18 cellular contexts compared by ENCODE assay signal in the genomic region with DNA sequence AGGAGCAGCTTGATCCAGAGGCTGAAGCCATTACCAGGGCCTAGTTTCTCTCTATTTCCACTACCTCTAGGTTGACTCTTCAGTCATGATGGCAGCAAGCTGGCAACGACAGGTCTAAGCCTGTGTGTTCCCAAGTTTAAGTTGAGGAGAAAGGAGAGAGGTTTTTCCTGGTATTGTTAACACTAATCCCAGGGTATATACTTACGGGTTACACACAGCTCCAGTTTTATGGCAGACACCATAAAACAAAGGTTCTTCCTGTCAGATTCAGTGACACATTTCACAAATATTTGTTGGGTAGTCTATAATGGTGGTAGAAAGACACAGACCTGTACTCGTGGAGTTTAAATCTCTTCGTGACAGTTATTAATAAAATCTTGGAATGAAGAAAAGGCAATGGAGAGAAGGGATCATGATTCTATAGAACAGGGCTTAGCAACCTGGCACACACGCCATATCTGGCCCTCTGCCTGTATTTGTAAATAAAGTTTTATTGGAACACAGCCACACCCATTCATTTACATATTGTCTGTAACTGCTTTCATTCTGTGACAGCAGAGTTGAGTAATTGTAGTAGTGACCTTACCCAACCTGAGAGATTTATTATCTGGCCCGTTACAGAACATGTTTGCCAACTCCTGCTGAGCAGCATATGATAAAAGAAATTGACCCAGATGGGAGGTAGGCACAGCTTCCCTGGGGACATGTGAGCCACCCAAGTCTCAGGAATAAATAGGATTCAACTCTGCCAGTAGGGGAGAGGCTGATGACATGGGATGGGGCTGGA.
DNase-seq lines count a peak whose midpoint lies in the region; ATAC-seq, FAIRE-seq and TF ChIP-seq lines count a peak whose summit lies in the region.
"Had no signal": no experiment of that assay in that cellular context is flagged by ENCODE, and none has a peak within 500 bp of the region (broad histone marks: within the 10 kb centered on the region; RNA-seq: fewer than 3 reads in every experiment).

No MANE protein-coding gene starts in this region.

- POLR2A ChIA-PET in HepG2 (lab: Yijun Ruan, JAX): no interaction called here

- H4K20me1 ChIP-seq in HepG2 (ENCODE audit: insufficient read depth, low read length): no peaks in the 10 kb centered on the region

- 11% methylated on average over 6 of the region's 6 CpGs for WGBS in HepG2 (ENCODE audit: low lambda C conversion rate)
- WGBS in esophagus muscularis mucosa: 49% methylated on average over 6 of the region's 6 CpGs

- TF ChIP-seq RAD21 in HepG2 (CRISPR knock-in tag; IDR thresholded peaks at IDR 0.05): no peak

- intact Hi-C loops in HepG2 (cut with micrococcal nuclease; ENCODE audit: unreplicated experiment): no loop called here
- intact Hi-C loops in esophagus muscularis mucosa (cut with DNase I): no loop called here

- H3K36me3 ChIP-seq in RWPE2 (ENCODE audit: low read depth) (no peaks in the 10 kb centered on the region), HepG2 (replicated peaks in 1 of 2; ENCODE audit: control insufficient read depth in 1 of 2, insufficient read depth in 2 of 2, low read length in 2 of 2) (no peaks in the 10 kb centered on the region), esophagus muscularis mucosa (no peaks in the 10 kb centered on the region)
- H3K36me3 ChIP-seq: BE2C had no signal

- H3K4me3 ChIP-seq in RWPE2 (ENCODE audit: severe bottlenecking): no peak overlapping the region
- H3K4me3 ChIP-seq in HepG2 (replicated peaks in 1 of 3; ENCODE audit: insufficient read depth in 1 of 3, low read depth in 2 of 3, low read length in 3 of 3): no peak overlapping the region
- no peak overlapping the region for H3K4me3 ChIP-seq in esophagus muscularis mucosa

- H3K27ac ChIP-seq in RWPE2 (ENCODE audit: poor library complexity, severe bottlenecking) (peak overlapping the region; percentile 57), HepG2 (ENCODE audit: extremely low read length, insufficient read depth, low read length) (no peak overlapping the region), esophagus muscularis mucosa (replicated peaks in 1 of 4) (no peak overlapping the region)
- H3K27ac ChIP-seq: KMS-11 had no signal

- no peaks in the 10 kb centered on the region for H3K27me3 ChIP-seq in RWPE2 (ENCODE audit: insufficient read depth, poor library complexity, severe bottlenecking)
- peaks cover 0 to 10% of the 10 kb centered on the region in 2 experiments; a peak in 3 of 5 replicates for H3K27me3 ChIP-seq in HepG2 (ENCODE audit: control insufficient read depth in 1 of 2, insufficient read depth in 2 of 2, low read length in 2 of 2)
- H3K27me3 ChIP-seq in esophagus muscularis mucosa: peaks cover 0 to 27% (median 0%) of the 10 kb centered on the region in 4 donors
- H3K27me3 ChIP-seq: BE2C had no signal

- FAIRE-seq in HepG2 (lab: Jason Lieb, UNC): no peak
- FAIRE-seq: G401.6, GM12891 had no signal

- no peak overlapping the region for H3K9ac ChIP-seq in HepG2 (ENCODE audit: insufficient read depth, low read depth, low read length)
- H3K9ac ChIP-seq: KMS-11 had no signal

- H3K79me2 ChIP-seq in HepG2 (ENCODE audit: insufficient read depth, low read length): no peaks in the 10 kb centered on the region

- peaks cover 13% of the 10 kb centered on the region for H3K4me1 ChIP-seq in RWPE2 (ENCODE audit: insufficient read depth, poor library complexity, severe bottlenecking)
- peaks cover 6% of the 10 kb centered on the region for H3K4me1 ChIP-seq in HepG2 (ENCODE audit: insufficient read depth, low read length)
- H3K4me1 ChIP-seq in esophagus muscularis mucosa: no peaks in the 10 kb centered on the region
- H3K4me1 ChIP-seq: BE2C had no signal

- no peak overlapping the region for H3K4me2 ChIP-seq in HepG2 (ENCODE audit: low read depth, low read length)
- H3K4me2 ChIP-seq: KMS-11 had no signal

- H3K9me3 ChIP-seq in RWPE2 (ENCODE audit: severe bottlenecking) (no peaks in the 10 kb centered on the region), HepG2 (ENCODE audit: low read length) (no peaks in the 10 kb centered on the region), esophagus muscularis mucosa (no peaks in the 10 kb centered on the region)
- H3K9me3 ChIP-seq: BE2C had no signal

- TF ChIP-seq POLR2A in HepG2 (IDR thresholded peaks at IDR 0.05; ENCODE audit: insufficient read depth in 1 of 2, low read depth in 2 of 2, low read length in 2 of 2) (no peak), esophagus muscularis mucosa (IDR thresholded peaks at IDR 0.05; ENCODE audit: low read depth) (no peak)

- TF ChIP-seq CTCF in RWPE2 (IDR thresholded peaks at IDR 0.05; ENCODE audit: poor library complexity, severe bottlenecking): no peak
- TF ChIP-seq CTCF in HepG2 (CRISPR knock-in tag; IDR thresholded peaks at IDR 0.05): no peak
- no peak for TF ChIP-seq CTCF in esophagus muscularis mucosa (IDR thresholded peaks at IDR 0.05)

- DNase-seq in DMS 273 (lab: John Stamatoyannopoulos, UW; ENCODE audit: unreplicated experiment) (peak; percentile 44), HT1080 (ENCODE audit: low read depth) (peak; percentile 12), RWPE2 (ENCODE audit: low spot score) (no peak), HepG2 (ENCODE audit: low spot score) (no peak), esophagus muscularis mucosa (ENCODE audit: extremely low spot score) (no peak), T-helper 1 cell (no peak), SIG-M5 (lab: John Stamatoyannopoulos, UW) (no peak)
- DNase-seq in stimulated activated CD4-positive, alpha-beta T cell treated with anti-CD3 and anti-CD28 coated beads, Interleukin-4, amount 100 ng/mL, for 1 hour: no peak
- DNase-seq: BE2C; CD4-positive, alpha-beta memory T cell; NCI-H226; NCI-H774; Right ventricle myocardium superior; T-helper 2 cell had no signal

- in situ Hi-C loops in HepG2 (cut with HindIII; ENCODE audit: extremely low pct_ligation_motif_present, low pct_unique_long_range_greater_than_20kb): no loop called here

- CTCF ChIA-PET in HepG2 (lab: Yijun Ruan, JAX; ENCODE audit: low intra/inter-chr PET ratio, low total read pairs): no interaction called here

- TF ChIP-seq EP300 in HepG2 (IDR thresholded peaks at IDR 0.05; ENCODE audit: low read depth in 2 of 2, low read length in 2 of 2) (no peak), HepG2 (CRISPR knock-in tag; IDR thresholded peaks at IDR 0.05; ENCODE audit: borderline replicate concordance) (no peak), esophagus muscularis mucosa (IDR thresholded peaks at IDR 0.05) (no peak)

- H2AFZ ChIP-seq in HepG2 (ENCODE audit: low read length): no peak overlapping the region

- BruUV-seq in HepG2 (replicated peaks; lab: Mats Ljungman, UMichigan): no TSS peak

- ATAC-seq in RWPE2 (ENCODE audit: low read depth) (peak; percentile 72), HepG2 (no peak)
- ATAC-seq: Panc1 had no signal

TF ChIP-seq in HepG2, 621 proteins besides CTCF, POLR2A, EP300 and RAD21 (continues in another document):
- TF ChIP-seq ZNF329 (CRISPR knock-in tag; IDR thresholded peaks at IDR 0.05; ENCODE audit: low read depth) (0 out of 2 replicates have a peak, but pooled peaks have one; percentile 57), ZC3H13 (CRISPR knock-in tag; IDR thresholded peaks at IDR 0.05) (no peak)

Comparison
In these comparisons a context has a peak if more than half of its experiments do, and no peak if none do; other contexts are left out.
1. DNase-seq: peak in DMS 273 (single experiment) and HT1080 (single experiment); none in RWPE2 (single experiment), HepG2 (single experiment), esophagus muscularis mucosa (single experiment), stimulated activated CD4-positive, alpha-beta T cell treated with anti-CD3 and anti-CD28 coated beads, Interleukin-4, amount 100 ng/mL, for 1 hour (single experiment), T-helper 1 cell (0 of 5) and SIG-M5 (single experiment).